In genomic region chr1:163820190-163820589, GRCh38 we compare ENCODE assay signal across 18 cellular contexts.
DNase-seq lines count a peak whose midpoint lies in the region; ATAC-seq and TF ChIP-seq lines count a peak whose summit lies in the region.
"Had no signal": no experiment of that assay in that cellular context is flagged by ENCODE, and none has a peak within 500 bp of the region (broad histone marks: within the 10 kb centered on the region; RNA-seq: fewer than 3 reads in every experiment).

No MANE protein-coding gene starts in this region.

- H3K36me3 ChIP-seq in SK-N-MC (ENCODE audit: insufficient read depth, low read length): no peaks in the 10 kb centered on the region
- H3K36me3 ChIP-seq: BLaER1, Peyer's patch had no signal

- H3K27ac Mint-ChIP-seq in osteocyte (ENCODE audit: unreplicated experiment): no peak overlapping the region
- H3K27ac Mint-ChIP-seq: CD8-positive, alpha-beta T cell had no signal

- H3K9ac ChIP-seq in SK-N-MC (ENCODE audit: insufficient read length): peak overlapping the region; percentile 11
- H3K9ac ChIP-seq: BLaER1 had no signal

- no peaks in the 10 kb centered on the region for H3K9me3 ChIP-seq in SK-N-MC (ENCODE audit: low read depth, low read length)
- H3K9me3 ChIP-seq: BLaER1, Peyer's patch had no signal

- H3K4me3 ChIP-seq in SK-N-MC: no peak overlapping the region
- H3K4me3 ChIP-seq: BLaER1, Peyer's patch had no signal

- no peak for TF ChIP-seq CTCF in osteocyte (IDR thresholded peaks at IDR 0.05)

- no peaks in the 10 kb centered on the region for H3K36me3 Mint-ChIP-seq in osteocyte (ENCODE audit: unreplicated experiment)
- H3K36me3 Mint-ChIP-seq: CD8-positive, alpha-beta T cell had no signal

- DNase-seq in NCI-H2107 treated with DMSO at 0.1 percent for 48 hours (lab: John Stamatoyannopoulos, UW; ENCODE audit: unreplicated experiment): peak; percentile 45
- DNase-seq in NCI-H2107 (lab: John Stamatoyannopoulos, UW): no peak
- peak; percentile 74 for DNase-seq in NCI-H1694 treated with DMSO at 0.1 percent for 48 hours (lab: John Stamatoyannopoulos, UW)
- DNase-seq in SK-N-MC (ENCODE audit: low read depth, low spot score): no peak
- no peak for DNase-seq in NCI-H524 (lab: John Stamatoyannopoulos, UW)
- DNase-seq in osteocyte (ENCODE audit: extremely low spot score, unreplicated experiment): no peak
- DNase-seq in EL: no peak
- DNase-seq: 8988T; CD8-positive, alpha-beta T cell; GF-D8; MV-4-11; NCI-H226; NCI-H774; Peyer's patch had no signal

- no peak overlapping the region for H3K4me3 Mint-ChIP-seq in osteocyte (ENCODE audit: unreplicated experiment)
- H3K4me3 Mint-ChIP-seq: CD8-positive, alpha-beta T cell had no signal

- H3K4me1 Mint-ChIP-seq in osteocyte (ENCODE audit: unreplicated experiment): no peaks in the 10 kb centered on the region

- ATAC-seq in HG03095 (IDR thresholded peaks at IDR 0.05; ENCODE audit: unreplicated experiment): no peak
- ATAC-seq: CD8-positive, alpha-beta T cell; HCT116; Right ventricle myocardium inferior had no signal

- H3K9me3 Mint-ChIP-seq in osteocyte (ENCODE audit: unreplicated experiment): no peaks in the 10 kb centered on the region

- no peaks in the 10 kb centered on the region for H3K27me3 Mint-ChIP-seq in osteocyte (ENCODE audit: unreplicated experiment)

- no peak overlapping the region for H3K27ac ChIP-seq in SK-N-MC
- H3K27ac ChIP-seq: BLaER1, Peyer's patch had no signal

Comparison
In these comparisons a context has a peak if more than half of its experiments do, and no peak if none do; other contexts are left out.
1. DNase-seq: peak in NCI-H2107 treated with DMSO at 0.1 percent for 48 hours (single experiment) and NCI-H1694 treated with DMSO at 0.1 percent for 48 hours (single experiment); none in NCI-H2107 (single experiment), SK-N-MC (single experiment), NCI-H524 (0 of 2), osteocyte (single experiment) and EL (single experiment).